In the genomic region with DNA sequence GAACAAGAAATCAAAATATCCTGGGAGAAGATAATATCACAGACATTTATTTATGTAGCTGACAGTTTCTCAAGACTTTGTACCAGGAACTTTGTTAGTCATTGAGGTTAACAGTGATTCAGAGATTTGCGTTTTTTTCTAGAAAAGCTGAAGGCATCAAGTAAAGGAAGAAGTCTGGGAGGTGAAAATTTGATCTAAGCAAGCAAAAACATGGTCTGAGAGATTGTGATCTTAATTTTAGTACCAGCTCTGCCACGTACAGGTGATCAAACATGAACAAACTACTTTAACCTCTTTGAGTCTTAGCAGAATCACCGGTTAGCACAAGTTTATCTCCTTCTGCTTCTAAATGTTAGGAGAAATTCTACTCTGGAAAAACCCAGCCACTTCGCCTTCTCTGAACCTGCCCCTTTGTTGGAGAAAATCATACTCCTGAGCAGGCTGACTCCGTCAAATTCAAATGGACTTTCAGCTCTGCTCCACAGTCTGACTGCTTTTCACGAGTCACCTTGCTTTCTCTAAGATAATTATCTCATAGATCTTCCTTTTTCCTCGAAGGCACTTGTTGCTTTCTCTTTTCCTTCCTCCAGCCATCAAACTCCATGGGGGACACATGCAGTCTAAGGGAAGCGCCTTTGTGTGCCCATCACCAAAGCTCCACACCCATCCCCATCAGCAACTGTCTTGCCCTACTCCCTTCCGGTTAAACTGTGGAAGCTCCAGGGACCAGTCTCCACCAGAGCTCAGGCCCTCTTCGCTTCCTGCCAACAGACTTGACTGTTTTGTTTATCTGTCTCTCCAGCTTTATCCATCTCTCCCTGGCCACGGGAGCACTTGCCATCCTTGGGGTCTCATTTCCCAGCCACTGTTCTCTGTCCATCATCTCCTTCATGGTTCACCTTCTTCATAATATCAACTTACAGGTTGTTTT, we compare ENCODE assay signal across 13 cellular contexts.
DNase-seq lines count a peak whose midpoint lies in the region; ATAC-seq and TF ChIP-seq lines count a peak whose summit lies in the region.
"Had no signal": no experiment of that assay in that cellular context is flagged by ENCODE, and none has a peak within 500 bp of the region (broad histone marks: within the 10 kb centered on the region; RNA-seq: fewer than 3 reads in every experiment).

No MANE protein-coding gene starts in this region.

- TF ChIP-seq CTCF in RWPE2 (IDR thresholded peaks at IDR 0.05; ENCODE audit: poor library complexity, severe bottlenecking): no peak
- TF ChIP-seq CTCF in fibroblast of mammary gland (conservative IDR thresholded peaks at IDR 0.05; ENCODE audit: control insufficient read depth, insufficient read depth, low read depth, low read length): no peak

- H3K27ac ChIP-seq in RWPE2 (ENCODE audit: poor library complexity, severe bottlenecking): peak overlapping the region; percentile 71
- H3K27ac ChIP-seq: esophagus squamous epithelium, pancreas had no signal

- H3K27me3 ChIP-seq in RWPE2 (ENCODE audit: insufficient read depth, poor library complexity, severe bottlenecking): no peaks in the 10 kb centered on the region
- H3K27me3 ChIP-seq: pancreas had no signal

- peaks cover 21 to 40% of the 10 kb centered on the region in 2 donors for H3K36me3 Mint-ChIP-seq in activated T-cell treated with anti-CD3 and anti-CD28 coated beads, Interleukin-2, amount 50 U/mL, for 72 hours (ENCODE audit: insufficient read depth in 2 of 2)

- ATAC-seq in activated T-cell treated with anti-CD3 and anti-CD28 coated beads, Interleukin-2, amount 50 U/mL, for 72 hours (replicated peaks in 1 of 2): peak; percentile 67 to 69
- ATAC-seq in RWPE2 (ENCODE audit: low read depth) (peak; percentile 70), GM18511 (IDR thresholded peaks at IDR 0.05; ENCODE audit: unreplicated experiment) (no peak), GM21367 (IDR thresholded peaks at IDR 0.05; ENCODE audit: unreplicated experiment) (no peak)
- ATAC-seq: HCT116, pancreas had no signal

- H3K27me3 Mint-ChIP-seq in activated T-cell treated with anti-CD3 and anti-CD28 coated beads, Interleukin-2, amount 50 U/mL, for 72 hours (ENCODE audit: low read depth): no peaks in the 10 kb centered on the region

- peaks cover 20% of the 10 kb centered on the region for H3K4me1 Mint-ChIP-seq in activated T-cell treated with anti-CD3 and anti-CD28 coated beads, Interleukin-2, amount 50 U/mL, for 72 hours (ENCODE audit: low read depth)

- H3K4me1 ChIP-seq in RWPE2 (ENCODE audit: insufficient read depth, poor library complexity, severe bottlenecking): peaks cover 27% of the 10 kb centered on the region
- H3K4me1 ChIP-seq: pancreas had no signal

- no peak for DNase-seq in activated T-cell treated with anti-CD3 and anti-CD28 coated beads, Interleukin-2, amount 50 U/mL, for 72 hours
- DNase-seq in activated T-cell treated with anti-CD3 and anti-CD28 coated beads for 4 hours (no peak), RWPE2 (ENCODE audit: low spot score) (no peak), fibroblast of mammary gland (ENCODE audit: low read depth) (peak; percentile 26), stromal cell of bone marrow (ENCODE audit: low read depth) (peak; percentile 3), NCI-H510A (lab: John Stamatoyannopoulos, UW) (no peak)
- DNase-seq: activated gamma-delta T cell, DMS79 treated with DMSO at 0.1 percent for 48 hours, esophagus squamous epithelium, pancreas had no signal

- H3K9me3 ChIP-seq in RWPE2 (ENCODE audit: severe bottlenecking): no peaks in the 10 kb centered on the region
- H3K9me3 ChIP-seq: esophagus squamous epithelium, pancreas had no signal

- H3K4me3 Mint-ChIP-seq in activated T-cell treated with anti-CD3 and anti-CD28 coated beads, Interleukin-2, amount 50 U/mL, for 72 hours: no peak overlapping the region

- H3K27ac Mint-ChIP-seq in activated T-cell treated with anti-CD3 and anti-CD28 coated beads, Interleukin-2, amount 50 U/mL, for 72 hours: no peak overlapping the region

- no peaks in the 10 kb centered on the region for H3K36me3 ChIP-seq in RWPE2 (ENCODE audit: low read depth)
- H3K36me3 ChIP-seq: esophagus squamous epithelium, pancreas had no signal

- H3K4me3 ChIP-seq in RWPE2 (ENCODE audit: severe bottlenecking) (no peak overlapping the region), fibroblast of mammary gland (ENCODE audit: control insufficient read depth, low read depth, low read length) (no peak overlapping the region)
- H3K4me3 ChIP-seq: esophagus squamous epithelium, pancreas had no signal

- no peaks in the 10 kb centered on the region for H3K9me3 Mint-ChIP-seq in activated T-cell treated with anti-CD3 and anti-CD28 coated beads, Interleukin-2, amount 50 U/mL, for 72 hours

Comparison
In these comparisons a context has a peak if more than half of its experiments do, and no peak if none do; other contexts are left out.
1. ATAC-seq: peak in activated T-cell treated with anti-CD3 and anti-CD28 coated beads, Interleukin-2, amount 50 U/mL, for 72 hours (2 of 2) and RWPE2 (single experiment); none in GM18511 (single experiment) and GM21367 (single experiment).
2. DNase-seq: peak in fibroblast of mammary gland (single experiment) and stromal cell of bone marrow (single experiment); none in activated T-cell treated with anti-CD3 and anti-CD28 coated beads, Interleukin-2, amount 50 U/mL, for 72 hours (0 of 2), activated T-cell treated with anti-CD3 and anti-CD28 coated beads for 4 hours (single experiment), RWPE2 (single experiment) and NCI-H510A (single experiment).